Comparison of ENCODE assay signal across 3 cellular contexts in genomic region chr5:154636786-154637185, GRCh38.
DNase-seq lines count a peak whose midpoint lies in the region; ATAC-seq and TF ChIP-seq lines count a peak whose summit lies in the region.
"Not testable (repeated sequence)": the region's sequence is repeated elsewhere in the genome, so short reads cannot be mapped to it uniquely, and the experiment has no call there.

No MANE protein-coding gene starts in this region.

- not testable (repeated sequence) for H3K27ac Mint-ChIP-seq in GM23338

- WGBS in suprapubic skin = 95% methylated on average over 7 of the region's 7 CpGs

- H3K27me3 ChIP-seq in GM23338 (ENCODE audit: insufficient read depth); suprapubic skin: not testable (repeated sequence)

- TF ChIP-seq POLR2A in suprapubic skin (IDR thresholded peaks at IDR 0.05) = not testable (repeated sequence)

- not testable (repeated sequence) for H3K36me3 ChIP-seq in GM23338 (ENCODE audit: insufficient read depth); suprapubic skin

- not testable (repeated sequence) for H3K4me3 ChIP-seq in GM23338, suprapubic skin

- ATAC-seq in GM23338 = not testable (repeated sequence)

- H3K4me1 ChIP-seq in GM23338 (ENCODE audit: insufficient read depth); suprapubic skin: not testable (repeated sequence)

- H4K20me1 ChIP-seq in GM23338 (replicated peaks; ENCODE audit: insufficient read depth) = not testable (repeated sequence)

- TF ChIP-seq CTCF in GM23338 (conservative IDR thresholded peaks at IDR 0.05; ENCODE audit: low read depth in 2 of 2); suprapubic skin (IDR thresholded peaks at IDR 0.05): not testable (repeated sequence)

- H3F3A ChIP-seq in GM23338 (replicated peaks; ENCODE audit: low read depth) = not testable (repeated sequence)

- H3K27me3 Mint-ChIP-seq in GM23338 (ENCODE audit: insufficient read depth, low read depth, poor library complexity) = not testable (repeated sequence)

- TF ChIP-seq EP300 in suprapubic skin (IDR thresholded peaks at IDR 0.05) = not testable (repeated sequence)

- H3K27ac ChIP-seq in GM23338 (ENCODE audit: low read depth); suprapubic skin: not testable (repeated sequence)

- H3K9me3 Mint-ChIP-seq in GM23338 = not testable (repeated sequence)

- not testable (repeated sequence) for H3K9me2 ChIP-seq in GM23338 (ENCODE audit: insufficient read depth)

- H3K4me1 Mint-ChIP-seq in GM23338 = not testable (repeated sequence)

- DNase-seq in GM23338 (ENCODE audit: low spot score) = not testable (repeated sequence)
- DNase-seq in mesenteric fat pad (ENCODE audit: low spot score) (peak; percentile 60), suprapubic skin (ENCODE audit: low spot score in 2 of 2) (peak; percentile 10 to 67)

- not testable (repeated sequence) for H3K36me3 Mint-ChIP-seq in GM23338 (ENCODE audit: low read depth)

- H3K79me2 ChIP-seq in GM23338 (replicated peaks; ENCODE audit: insufficient read depth) = not testable (repeated sequence)

- H3K4me2 ChIP-seq in GM23338 = not testable (repeated sequence)

- H2AFZ ChIP-seq in GM23338 = 0 out of 2 replicates have a peak overlapping the region, but pooled peaks have one; percentile 29

- H3K9me3 ChIP-seq in suprapubic skin = not testable (repeated sequence)

- not testable (repeated sequence) for H3K4me3 Mint-ChIP-seq in GM23338
